8 cellular contexts compared by ENCODE assay signal in genomic region chr10:100185364-100186252, GRCh38. TPM values are rescaled to one million over a fixed set of nuclear protein-coding genes. Genes with fewer than 3 reads are reported as not detected.
DNase-seq lines count a peak whose midpoint lies in the region; ATAC-seq and TF ChIP-seq lines count a peak whose summit lies in the region.

TSS of gene ERLIN1 (minus strand) at chr10:100186029. CDS start at chr10:100185626, 403 bp downstream.

- no peaks in the 10 kb centered on the region for H3K36me3 ChIP-seq in mucosa of descending colon (ENCODE audit: low read depth)

- H3K9me3 ChIP-seq in mucosa of descending colon: no peaks in the 10 kb centered on the region

- DNase-seq in D341Med (ENCODE audit: low spot score) (peak; percentile 92), HuH-7.5 (ENCODE audit: low spot score) (peak; percentile 77), OCI-M1 (lab: John Stamatoyannopoulos, UW) (peak; percentile 98), activated T-cell treated with anti-CD3 and anti-CD28 coated beads for 24 hours (ENCODE audit: low read depth) (peak; percentile 92), epithelial cell of esophagus (ENCODE audit: low read depth) (peak; percentile 94), mucosa of descending colon (peak; percentile 94 to 96 (median 95))
- DNase-seq in stimulated activated CD8-positive, alpha-beta memory T cell treated with anti-CD3 and anti-CD28 coated beads, Interleukin-4, amount 100 ng/mL, for 1 hour (ENCODE audit: low read depth in 2 of 2, low spot score in 1 of 2): peak; percentile 75 to 78

- TF ChIP-seq CTCF in epithelial cell of esophagus (IDR thresholded peaks at IDR 0.05; ENCODE audit: insufficient read depth, low read depth, low read length, missing control alignments) (no peak), mucosa of descending colon (IDR thresholded peaks at IDR 0.05) (no peak)

- H3K4me1 ChIP-seq in mucosa of descending colon (ENCODE audit: low read depth): peaks cover 21% of the 10 kb centered on the region

- ATAC-seq in GM21515 (IDR thresholded peaks at IDR 0.05; ENCODE audit: unreplicated experiment): peak; percentile 82
- ATAC-seq in mucosa of descending colon: peak; percentile 93

- intact Hi-C loops in mucosa of descending colon (cut with DNase I, micrococcal nuclease): loop anchor here in 1 of 2 donors (10.0 kb wide), 1 partner anchor 251 kb away; no protein-coding TSS in a partner anchor

- H3K4me3 ChIP-seq in epithelial cell of esophagus (ENCODE audit: low read length) (peak within 1 kb of the TSS; percentile 97), mucosa of descending colon (peak within 1 kb of the TSS; percentile 79)

RNA-seq across cellular contexts. Expression of gene ERLIN1, which starts in this region (rescaled TPM):
- 10 to 100 TPM; 33.4 to 57.9 (median 48.3) TPM for total RNA-seq in mucosa of descending colon

Comparison
In these comparisons a context has a peak if more than half of its experiments do, and no peak if none do; other contexts are left out.
1. Peak in every context shown above with its lines: DNase-seq, ATAC-seq and H3K4me3 ChIP-seq.